In genomic region chr4:184434021-184434420, GRCh38 we compare ENCODE assay signal across 31 cellular contexts.
"Had no signal": no experiment of that assay in that cellular context is flagged by ENCODE, and none has a peak within 500 bp of the region (broad histone marks: within the 10 kb centered on the region; RNA-seq: fewer than 3 reads in every experiment).

No MANE protein-coding gene starts in this region.

- DNase-seq: activated CD4-positive, alpha-beta T cell treated with anti-CD3 and anti-CD28 coated beads, Interleukin-2, amount 10 ng/mL, durations not matched to agents 24 days and 14 days; activated CD4-positive, alpha-beta T cell treated with anti-CD3 and anti-CD28 coated beads, Interleukin-2, amount 50 U/mL, for 4 hours; activated CD8-positive, alpha-beta T cell treated with anti-CD3 and anti-CD28 coated beads for 36 hours; activated effector memory CD4-positive, alpha-beta T cell treated with anti-CD3 and anti-CD28 coated beads, Interleukin-2, amount 50 U/mL, for 16 hours; activated naive CD4-positive, alpha-beta T cell; activated naive CD4-positive, alpha-beta T cell treated with anti-CD3 and anti-CD28 coated beads, Interleukin-2, amount 50 U/mL, for 16 hours; activated T-cell treated with anti-CD3 and anti-CD28 coated beads, Interleukin-2, amount 50 U/mL, for 4 hours; brain microvascular endothelial cell; Kasumi-1; KG1; MG63; NCI-H1048; NCI-H1105 treated with DMSO at 0.1 percent for 48 hours; NCI-H1436 treated with DMSO at 0.1 percent for 48 hours; NCI-H1694 treated with DMSO at 0.1 percent for 48 hours; NCI-H2029; NCI-H345; NCI-H510A; NCI-H526; NCI-H748 treated with DMSO at 0.1 percent for 48 hours; NK-92 treated with Interleukin-12 subunit alpha and Interleukin-12 subunit beta, amount 100 ng/mL, for 24 hours; PC-3; Peyer's patch; RPMI8226; SHP77 treated with DMSO at 0.1 percent for 48 hours; SK-N-SH had no signal

- H3K27me3 Mint-ChIP-seq: activated CD4-positive, alpha-beta T cell treated with anti-CD3 and anti-CD28 coated beads, Interleukin-2, amount 10 ng/mL, durations not matched to agents 24 days and 14 days; activated CD8-positive, alpha-beta T cell treated with anti-CD3 and anti-CD28 coated beads for 36 hours; activated T-helper 17 cell treated with anti-CD3 and anti-CD28 coated beads, Interleukin-2, amount 50 U/mL, for 72 hours had no signal

- H3K36me3 ChIP-seq: brain microvascular endothelial cell, MG63, Peyer's patch, SJSA1 had no signal

- H3K27me3 ChIP-seq: brain microvascular endothelial cell, MG63, Peyer's patch, SJSA1 had no signal

- H3K9me3 Mint-ChIP-seq: activated CD4-positive, alpha-beta T cell treated with anti-CD3 and anti-CD28 coated beads, Interleukin-2, amount 10 ng/mL, durations not matched to agents 24 days and 14 days; activated CD8-positive, alpha-beta T cell treated with anti-CD3 and anti-CD28 coated beads for 36 hours; activated T-cell treated with anti-CD3 and anti-CD28 coated beads, Interleukin-2, amount 50 U/mL, for 4 hours; activated T-helper 17 cell treated with anti-CD3 and anti-CD28 coated beads, Interleukin-2, amount 50 U/mL, for 72 hours; T-helper 1 cell treated with Interleukin-12 subunit alpha and Interleukin-12 subunit beta and Interleukin-4 antibody, amounts not matched to agents 30 μg/mL and 1 μg/mL, for 36 hours; T-helper 2 cell treated with Interferon-gamma antibody and Interleukin-4, amounts not matched to agents 5 μg/mL and 100 μg/mL, for 36 hours had no signal

- FAIRE-seq: TTC549 had no signal

- H3K4me1 ChIP-seq: SJSA1 had no signal

- H3K27ac Mint-ChIP-seq: activated CD4-positive, alpha-beta T cell treated with anti-CD3 and anti-CD28 coated beads, Interleukin-2, amount 10 ng/mL, durations not matched to agents 24 days and 14 days; activated CD8-positive, alpha-beta T cell treated with anti-CD3 and anti-CD28 coated beads for 36 hours; T-helper 1 cell treated with Interleukin-12 subunit alpha and Interleukin-12 subunit beta and Interleukin-4 antibody, amounts not matched to agents 30 μg/mL and 1 μg/mL, for 36 hours; T-helper 2 cell treated with Interferon-gamma antibody and Interleukin-4, amounts not matched to agents 5 μg/mL and 100 μg/mL, for 36 hours had no signal

- ATAC-seq: activated CD8-positive, alpha-beta T cell treated with anti-CD3 and anti-CD28 coated beads for 36 hours; activated T-cell treated with anti-CD3 and anti-CD28 coated beads, Interleukin-2, amount 50 U/mL, for 4 hours; activated T-helper 17 cell treated with anti-CD3 and anti-CD28 coated beads, Interleukin-2, amount 50 U/mL, for 72 hours; PC-3 had no signal

- H3K4me3 Mint-ChIP-seq: activated CD4-positive, alpha-beta T cell treated with anti-CD3 and anti-CD28 coated beads, Interleukin-2, amount 10 ng/mL, durations not matched to agents 24 days and 14 days; activated CD8-positive, alpha-beta T cell treated with anti-CD3 and anti-CD28 coated beads for 36 hours; activated T-cell treated with anti-CD3 and anti-CD28 coated beads, Interleukin-2, amount 50 U/mL, for 4 hours; activated T-helper 17 cell treated with anti-CD3 and anti-CD28 coated beads, Interleukin-2, amount 50 U/mL, for 72 hours; T-helper 1 cell treated with Interleukin-12 subunit alpha and Interleukin-12 subunit beta and Interleukin-4 antibody, amounts not matched to agents 30 μg/mL and 1 μg/mL, for 36 hours; T-helper 2 cell treated with Interferon-gamma antibody and Interleukin-4, amounts not matched to agents 5 μg/mL and 100 μg/mL, for 36 hours had no signal

- H3K9me3 ChIP-seq: MG63, Peyer's patch, SJSA1, SK-N-SH had no signal

- H3K4me3 ChIP-seq: MG63, Peyer's patch, SJSA1 had no signal

- H3K27ac ChIP-seq: brain microvascular endothelial cell, Peyer's patch, SJSA1 had no signal

- H3K9ac ChIP-seq: SK-N-SH had no signal
